ENCODE assay signal across 17 cellular contexts in the genomic region with DNA sequence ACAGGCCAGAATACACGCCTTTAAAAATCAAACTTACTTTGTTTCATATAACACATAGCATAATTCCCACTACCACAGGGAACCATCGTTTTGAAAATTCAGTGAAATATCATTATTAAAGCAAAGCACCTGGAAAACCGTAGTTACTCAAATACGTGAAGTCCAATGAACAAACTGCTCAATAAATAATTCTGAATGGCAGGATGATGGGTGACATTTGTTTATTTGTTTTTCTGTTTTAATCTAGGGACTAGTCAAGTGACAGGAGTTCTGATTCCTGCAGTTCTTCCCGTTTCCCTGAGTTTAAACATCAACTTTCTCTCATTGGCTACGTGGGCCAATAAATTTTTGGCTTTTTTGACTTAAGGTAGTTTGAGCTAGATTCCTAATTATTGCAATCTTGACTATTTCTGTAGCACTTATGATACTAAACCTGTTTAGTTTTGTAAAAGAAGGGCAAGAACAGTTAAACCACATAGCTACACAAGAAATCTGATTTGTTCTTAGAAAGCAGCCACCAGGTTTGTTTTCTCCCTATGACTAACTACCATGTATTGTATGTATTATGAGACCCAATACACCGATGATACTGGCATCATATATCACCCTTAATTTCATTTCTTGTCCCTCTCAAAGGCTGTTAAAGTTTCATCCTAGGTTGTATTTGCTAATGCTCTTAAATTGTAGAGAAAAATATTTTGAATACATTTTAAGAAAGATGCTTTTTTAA. TPM values are rescaled to one million over a fixed set of nuclear protein-coding genes. Genes with fewer than 3 reads are reported as not detected.
DNase-seq lines count a peak whose midpoint lies in the region; ATAC-seq, FAIRE-seq and TF ChIP-seq lines count a peak whose summit lies in the region.
"Had no signal": no experiment of that assay in that cellular context is flagged by ENCODE, and none has a peak within 500 bp of the region (broad histone marks: within the 10 kb centered on the region; RNA-seq: fewer than 3 reads in every experiment).

No MANE protein-coding gene starts in this region.

- H3K27me3 Mint-ChIP-seq in activated CD8-positive, alpha-beta T cell treated with anti-CD3 and anti-CD28 coated beads for 36 hours: no peaks in the 10 kb centered on the region
- no peaks in the 10 kb centered on the region for H3K27me3 Mint-ChIP-seq in activated CD8-positive, alpha-beta T cell treated with anti-CD3 and anti-CD28 coated beads, Interleukin-2, amount 10 ng/mL, durations not matched to agents 7 days and 5 days (ENCODE audit: low read depth)
- H3K27me3 Mint-ChIP-seq in activated T-helper 1 cell treated with anti-CD3 and anti-CD28 coated beads, Interleukin-12 subunit alpha, Interleukin-12 subunit beta, Interleukin-2, Interleukin-4 antibody, amounts not matched to agents 30 ng/mL and 10 ng/mL and 1 ng/mL, durations not matched to agents 14 hours and 24 hours and 36 hours (ENCODE audit: insufficient read depth): no peaks in the 10 kb centered on the region
- no peaks in the 10 kb centered on the region for H3K27me3 Mint-ChIP-seq in endothelial cell (ENCODE audit: unreplicated experiment)

- peaks cover 80% of the 10 kb centered on the region for H3K4me1 Mint-ChIP-seq in activated CD8-positive, alpha-beta T cell treated with anti-CD3 and anti-CD28 coated beads for 36 hours (ENCODE audit: low read depth)
- H3K4me1 Mint-ChIP-seq in activated CD8-positive, alpha-beta T cell treated with anti-CD3 and anti-CD28 coated beads, Interleukin-2, amount 10 ng/mL, durations not matched to agents 7 days and 5 days (ENCODE audit: low read depth): peaks cover 47% of the 10 kb centered on the region
- peaks cover 80% of the 10 kb centered on the region for H3K4me1 Mint-ChIP-seq in activated T-helper 1 cell treated with anti-CD3 and anti-CD28 coated beads, Interleukin-12 subunit alpha, Interleukin-12 subunit beta, Interleukin-2, Interleukin-4 antibody, amounts not matched to agents 30 ng/mL and 10 ng/mL and 1 ng/mL, durations not matched to agents 14 hours and 24 hours and 36 hours (ENCODE audit: low read depth)
- H3K4me1 Mint-ChIP-seq in endothelial cell (ENCODE audit: unreplicated experiment): peaks cover 50% of the 10 kb centered on the region

- FAIRE-seq in GM19239 (lab: Jason Lieb, UNC): peak; percentile 73
- FAIRE-seq: HepG2 had no signal

- no peak for DNase-seq in activated CD8-positive, alpha-beta T cell treated with anti-CD3 and anti-CD28 coated beads for 36 hours
- DNase-seq in activated CD8-positive, alpha-beta T cell treated with anti-CD3 and anti-CD28 coated beads, Interleukin-2, amount 10 ng/mL, durations not matched to agents 7 days and 5 days: no peak
- DNase-seq in GM19239 (ENCODE audit: insufficient read length, low spot score) (no peak), endothelial cell (ENCODE audit: low spot score) (no peak), GM13976 (ENCODE audit: low spot score) (no peak)
- no peak for DNase-seq in activated T-helper 1 cell treated with anti-CD3 and anti-CD28 coated beads, Interleukin-12 subunit alpha, Interleukin-12 subunit beta, Interleukin-2, Interleukin-4 antibody, amounts not matched to agents 30 ng/mL and 10 ng/mL and 1 ng/mL, durations not matched to agents 14 hours and 24 hours and 36 hours (ENCODE audit: low spot score)
- DNase-seq: Caco-2, DMS153, NCI-H1105 treated with DMSO at 0.1 percent for 48 hours, NCI-H1694 treated with DMSO at 0.1 percent for 48 hours, NCI-H2107, NCI-H2227 treated with DMSO at 0.1 percent for 48 hours, NCI-H524, PC-9 had no signal

- peaks cover 55% of the 10 kb centered on the region for H3K36me3 Mint-ChIP-seq in activated CD8-positive, alpha-beta T cell treated with anti-CD3 and anti-CD28 coated beads for 36 hours (ENCODE audit: low read depth)
- peaks cover 55% of the 10 kb centered on the region for H3K36me3 Mint-ChIP-seq in activated CD8-positive, alpha-beta T cell treated with anti-CD3 and anti-CD28 coated beads, Interleukin-2, amount 10 ng/mL, durations not matched to agents 7 days and 5 days (ENCODE audit: low read depth)
- peaks cover 55% of the 10 kb centered on the region for H3K36me3 Mint-ChIP-seq in activated T-helper 1 cell treated with anti-CD3 and anti-CD28 coated beads, Interleukin-12 subunit alpha, Interleukin-12 subunit beta, Interleukin-2, Interleukin-4 antibody, amounts not matched to agents 30 ng/mL and 10 ng/mL and 1 ng/mL, durations not matched to agents 14 hours and 24 hours and 36 hours (ENCODE audit: low read depth)
- H3K36me3 Mint-ChIP-seq in endothelial cell (ENCODE audit: low read depth, unreplicated experiment): peaks cover 9% of the 10 kb centered on the region

- no peak for TF ChIP-seq CTCF in activated CD8-positive, alpha-beta T cell treated with anti-CD3 and anti-CD28 coated beads for 36 hours (IDR thresholded peaks at IDR 0.05)
- TF ChIP-seq CTCF in endothelial cell (IDR thresholded peaks at IDR 0.05; ENCODE audit: unreplicated experiment) (no peak), GM13976 (IDR thresholded peaks at IDR 0.05; ENCODE audit: borderline replicate concordance, control extremely low read depth, extremely low read depth, insufficient read depth, missing control alignments) (no peak)

- ATAC-seq in activated CD8-positive, alpha-beta T cell treated with anti-CD3 and anti-CD28 coated beads for 36 hours: peak; percentile 57
- ATAC-seq in activated CD8-positive, alpha-beta T cell treated with anti-CD3 and anti-CD28 coated beads, Interleukin-2, amount 10 ng/mL, durations not matched to agents 7 days and 5 days: no peak
- ATAC-seq in GM19467 (IDR thresholded peaks at IDR 0.05; ENCODE audit: unreplicated experiment): no peak
- no peak for ATAC-seq in HG03439 (IDR thresholded peaks at IDR 0.05; ENCODE audit: unreplicated experiment)
- ATAC-seq: HepG2 had no signal

- intact Hi-C loops in activated CD8-positive, alpha-beta T cell treated with anti-CD3 and anti-CD28 coated beads for 36 hours (cut with micrococcal nuclease): no loop called here
- intact Hi-C loops in activated T-helper 1 cell treated with anti-CD3 and anti-CD28 coated beads, Interleukin-12 subunit alpha, Interleukin-12 subunit beta, Interleukin-2, Interleukin-4 antibody, amounts not matched to agents 30 ng/mL and 10 ng/mL and 1 ng/mL, durations not matched to agents 14 hours and 24 hours and 36 hours (cut with micrococcal nuclease): loop anchor here (1.0 kb wide), 1 partner anchor 11 kb away; no protein-coding TSS in a partner anchor

- in situ Hi-C loops in GM13976 (cut with MboI; ENCODE audit: low sequenced_read_pairs, unreplicated experiment): no loop called here

- H3K4me3 Mint-ChIP-seq in activated CD8-positive, alpha-beta T cell treated with anti-CD3 and anti-CD28 coated beads for 36 hours: no peak overlapping the region
- no peak overlapping the region for H3K4me3 Mint-ChIP-seq in activated CD8-positive, alpha-beta T cell treated with anti-CD3 and anti-CD28 coated beads, Interleukin-2, amount 10 ng/mL, durations not matched to agents 7 days and 5 days
- no peak overlapping the region for H3K4me3 Mint-ChIP-seq in activated T-helper 1 cell treated with anti-CD3 and anti-CD28 coated beads, Interleukin-12 subunit alpha, Interleukin-12 subunit beta, Interleukin-2, Interleukin-4 antibody, amounts not matched to agents 30 ng/mL and 10 ng/mL and 1 ng/mL, durations not matched to agents 14 hours and 24 hours and 36 hours
- H3K4me3 Mint-ChIP-seq in endothelial cell (ENCODE audit: unreplicated experiment): no peak overlapping the region

- POLR2A ChIA-PET in activated CD8-positive, alpha-beta T cell treated with anti-CD3 and anti-CD28 coated beads for 36 hours (lab: Charles Lee): interaction anchor here (1.0 kb wide), 1 partner anchor 61 kb away, joined by 3 read pairs; no protein-coding TSS in a partner anchor
- POLR2A ChIA-PET in activated CD8-positive, alpha-beta T cell treated with anti-CD3 and anti-CD28 coated beads, Interleukin-2, amount 10 ng/mL, durations not matched to agents 7 days and 5 days (lab: Charles Lee): interaction anchor here (0.7 kb wide), 1 partner anchor 93 kb away, joined by 3 read pairs; no protein-coding TSS in a partner anchor

- H3K9me3 Mint-ChIP-seq in activated CD8-positive, alpha-beta T cell treated with anti-CD3 and anti-CD28 coated beads for 36 hours: no peaks in the 10 kb centered on the region
- H3K9me3 Mint-ChIP-seq in activated CD8-positive, alpha-beta T cell treated with anti-CD3 and anti-CD28 coated beads, Interleukin-2, amount 10 ng/mL, durations not matched to agents 7 days and 5 days (ENCODE audit: insufficient read depth): no peaks in the 10 kb centered on the region
- no peaks in the 10 kb centered on the region for H3K9me3 Mint-ChIP-seq in activated T-helper 1 cell treated with anti-CD3 and anti-CD28 coated beads, Interleukin-12 subunit alpha, Interleukin-12 subunit beta, Interleukin-2, Interleukin-4 antibody, amounts not matched to agents 30 ng/mL and 10 ng/mL and 1 ng/mL, durations not matched to agents 14 hours and 24 hours and 36 hours
- no peaks in the 10 kb centered on the region for H3K9me3 Mint-ChIP-seq in endothelial cell (ENCODE audit: unreplicated experiment)

- no peak overlapping the region for H3K27ac Mint-ChIP-seq in activated CD8-positive, alpha-beta T cell treated with anti-CD3 and anti-CD28 coated beads for 36 hours
- H3K27ac Mint-ChIP-seq in activated CD8-positive, alpha-beta T cell treated with anti-CD3 and anti-CD28 coated beads, Interleukin-2, amount 10 ng/mL, durations not matched to agents 7 days and 5 days: no peak overlapping the region
- H3K27ac Mint-ChIP-seq in activated T-helper 1 cell treated with anti-CD3 and anti-CD28 coated beads, Interleukin-12 subunit alpha, Interleukin-12 subunit beta, Interleukin-2, Interleukin-4 antibody, amounts not matched to agents 30 ng/mL and 10 ng/mL and 1 ng/mL, durations not matched to agents 14 hours and 24 hours and 36 hours: peak overlapping the region; percentile 56
- peak overlapping the region; percentile 49 for H3K27ac Mint-ChIP-seq in endothelial cell (ENCODE audit: unreplicated experiment)

- CTCF ChIA-PET in activated CD8-positive, alpha-beta T cell treated with anti-CD3 and anti-CD28 coated beads for 36 hours (lab: Charles Lee): no interaction called here
- CTCF ChIA-PET in activated CD8-positive, alpha-beta T cell treated with anti-CD3 and anti-CD28 coated beads, Interleukin-2, amount 10 ng/mL, durations not matched to agents 7 days and 5 days (lab: Charles Lee): interaction anchor here (1.0 kb wide), 1 partner anchor 46 kb away, joined by 4 read pairs; no protein-coding TSS in a partner anchor

RNA-seq across cellular contexts. Expression of a gene that starts 9.4 kb away (rescaled TPM):
- 10 to 100 TPM; 19.1 to 19.4 TPM for total RNA-seq in activated CD8-positive, alpha-beta T cell treated with anti-CD3 and anti-CD28 coated beads for 36 hours
- 1 to 10 TPM; 9.1 to 9.3 TPM for total RNA-seq in activated CD8-positive, alpha-beta T cell treated with anti-CD3 and anti-CD28 coated beads, Interleukin-2, amount 10 ng/mL, durations not matched to agents 7 days and 5 days
- total RNA-seq in activated T-helper 1 cell treated with anti-CD3 and anti-CD28 coated beads, Interleukin-12 subunit alpha, Interleukin-12 subunit beta, Interleukin-2, Interleukin-4 antibody, amounts not matched to agents 30 ng/mL and 10 ng/mL and 1 ng/mL, durations not matched to agents 14 hours and 24 hours and 36 hours: 62.5 and 64.0 TPM in 2 replicates
- total RNA-seq in endothelial cell (ENCODE audit: unreplicated experiment): 40.7 TPM

Comparison
In these comparisons a context has a peak if more than half of its experiments do, and no peak if none do; other contexts are left out.
1. H3K27ac Mint-ChIP-seq: peak in activated T-helper 1 cell treated with anti-CD3 and anti-CD28 coated beads, Interleukin-12 subunit alpha, Interleukin-12 subunit beta, Interleukin-2, Interleukin-4 antibody, amounts not matched to agents 30 ng/mL and 10 ng/mL and 1 ng/mL, durations not matched to agents 14 hours and 24 hours and 36 hours (single experiment) and endothelial cell (single experiment); none in activated CD8-positive, alpha-beta T cell treated with anti-CD3 and anti-CD28 coated beads for 36 hours (single experiment) and activated CD8-positive, alpha-beta T cell treated with anti-CD3 and anti-CD28 coated beads, Interleukin-2, amount 10 ng/mL, durations not matched to agents 7 days and 5 days (single experiment).